ENCODE assay signal across 14 cellular contexts in genomic region chr10:87750817-87751216, GRCh38.
A peak's percentile ranks its signal among the peaks of the same experiment; 100 is the strongest.
DNase-seq lines count a peak whose midpoint lies in the region; ATAC-seq and TF ChIP-seq lines count a peak whose summit lies in the region.
"Had no signal": no experiment of that assay in that cellular context is flagged by ENCODE, and none has a peak within 500 bp of the region (broad histone marks: within the 10 kb centered on the region; RNA-seq: fewer than 3 reads in every experiment).

No MANE protein-coding gene starts in this region.

- H3K9me3 ChIP-seq in stomach: no peaks in the 10 kb centered on the region

- H3K4me3 Mint-ChIP-seq in activated naive CD8-positive, alpha-beta T cell treated with anti-CD3 and anti-CD28 coated beads for 36 hours: no peak overlapping the region
- H3K4me3 Mint-ChIP-seq: WTC11 had no signal

- peak; percentile 55 for ATAC-seq in GM19324 (IDR thresholded peaks at IDR 0.05; ENCODE audit: low FRiP score, unreplicated experiment)
- peak; percentile 68 for ATAC-seq in HG02798 (IDR thresholded peaks at IDR 0.05; ENCODE audit: poor library complexity, unreplicated experiment)

- peaks cover 3% of the 10 kb centered on the region for H3K9me3 Mint-ChIP-seq in activated naive CD8-positive, alpha-beta T cell treated with anti-CD3 and anti-CD28 coated beads for 36 hours

- in situ Hi-C loops in G401 (cut with HindIII; ENCODE audit: low sequenced_read_pairs): no loop called here

- H3K4me3 ChIP-seq in GM12865 (ENCODE audit: low read depth, low read length) (no peak overlapping the region), stomach (no peak overlapping the region)

- H3K4me1 Mint-ChIP-seq in activated naive CD8-positive, alpha-beta T cell treated with anti-CD3 and anti-CD28 coated beads for 36 hours: peaks cover 24% of the 10 kb centered on the region

- H3K27me3 ChIP-seq in stomach: no peaks in the 10 kb centered on the region

- TF ChIP-seq CTCF in GM12865 (IDR thresholded peaks at IDR 0.05; ENCODE audit: insufficient read depth, low read depth, low read length, missing control alignments) (no peak), stomach (IDR thresholded peaks at IDR 0.05) (no peak)

- TF ChIP-seq EP300 in stomach (IDR thresholded peaks at IDR 0.05): no peak

- peaks cover 12% of the 10 kb centered on the region for H3K36me3 Mint-ChIP-seq in activated naive CD8-positive, alpha-beta T cell treated with anti-CD3 and anti-CD28 coated beads for 36 hours

- peaks cover 6 to 29% (median 19%) of the 10 kb centered on the region in 4 donors for H3K36me3 ChIP-seq in stomach

- H3K27me3 Mint-ChIP-seq in activated naive CD8-positive, alpha-beta T cell treated with anti-CD3 and anti-CD28 coated beads for 36 hours: no peaks in the 10 kb centered on the region

- peak; percentile 12 for DNase-seq in GM12865 (ENCODE audit: low read depth)
- DNase-seq in activated naive CD8-positive, alpha-beta T cell treated with anti-CD3 and anti-CD28 coated beads for 36 hours: no peak
- no peak for DNase-seq in stomach
- no peak for DNase-seq in SHP77 (lab: John Stamatoyannopoulos, UW)
- DNase-seq in G401 (ENCODE audit: low spot score): no peak
- no peak for DNase-seq in SW480 (ENCODE audit: low spot score)
- DNase-seq: activated CD8-positive, alpha-beta memory T cell treated with anti-CD3 and anti-CD28 coated beads, Interleukin-2, amount 50 U/mL, for 48 hours; foreskin melanocyte; kidney; stimulated activated CD4-positive, alpha-beta T cell treated with anti-CD3 and anti-CD28 coated beads, Interleukin-2, amount 100 ng/mL, for 48 hours; stimulated activated naive CD4-positive, alpha-beta T cell had no signal

- intact Hi-C loops in stomach (cut with DNase I; ENCODE audit: low total_unique reads): no loop called here

- no peak for TF ChIP-seq POLR2A in stomach (IDR thresholded peaks at IDR 0.05)

- peaks cover 0 to 7% (median 0%) of the 10 kb centered on the region in 4 donors for H3K4me1 ChIP-seq in stomach

- peak overlapping the region; percentile 12 for H3K27ac Mint-ChIP-seq in activated naive CD8-positive, alpha-beta T cell treated with anti-CD3 and anti-CD28 coated beads for 36 hours

- H3K27ac ChIP-seq in stomach: peak overlapping the region in 1 of 5 donors; percentile 4
